8 cellular contexts compared by ENCODE assay signal in the genomic region with DNA sequence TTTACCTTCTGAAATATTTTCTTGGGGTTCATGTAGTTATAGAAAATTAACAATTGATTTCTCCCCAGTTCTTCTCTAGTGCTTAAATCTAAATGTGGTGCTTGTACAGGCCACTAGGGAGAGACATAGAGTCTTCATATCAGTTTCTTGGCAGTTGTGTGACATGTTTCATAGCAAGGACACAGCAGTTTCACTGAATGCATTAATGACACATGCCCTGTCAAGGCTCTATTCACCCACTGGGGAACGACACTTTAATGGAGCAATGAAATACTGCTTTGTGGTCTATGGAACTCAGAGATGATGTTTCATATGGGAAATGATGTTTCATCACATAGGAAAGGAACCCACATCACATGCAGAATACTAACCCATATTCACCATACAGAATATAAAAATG. TPM values are rescaled to one million over a fixed set of nuclear protein-coding genes. Genes with fewer than 3 reads are reported as not detected.
DNase-seq lines count a peak whose midpoint lies in the region; ATAC-seq and TF ChIP-seq lines count a peak whose summit lies in the region.

No MANE protein-coding gene starts in this region.

- POLR2A ChIA-PET in T-cell (lab: Charles Lee), result no interaction called here

- ATAC-seq in GM18870 (IDR thresholded peaks at IDR 0.05; ENCODE audit: unreplicated experiment) (peak; percentile 81), HG03159 (IDR thresholded peaks at IDR 0.05; ENCODE audit: unreplicated experiment) (peak; percentile 72), T-cell (replicated peaks in 1 of 4) (no peak)

- no peaks in the 10 kb centered on the region for H3K36me3 ChIP-seq in esophagus muscularis mucosa

- peaks cover 3 to 30% (median 24%) of the 10 kb centered on the region in 4 donors for H3K4me1 ChIP-seq in esophagus muscularis mucosa

- H3K27ac Mint-ChIP-seq in T-cell, result no peak overlapping the region

- no peak for TF ChIP-seq POLR2A in esophagus muscularis mucosa (IDR thresholded peaks at IDR 0.05; ENCODE audit: low read depth)

- TF ChIP-seq EP300 in esophagus muscularis mucosa (IDR thresholded peaks at IDR 0.05), result no peak

- H3K4me3 ChIP-seq in esophagus muscularis mucosa, result peak overlapping the region in 1 of 4 donors; percentile 5

- CTCF ChIA-PET in T-cell (lab: Charles Lee), result no interaction called here

- TF ChIP-seq CTCF in C4-2B (conservative IDR thresholded peaks at IDR 0.05) (peak; percentile 69), esophagus muscularis mucosa (IDR thresholded peaks at IDR 0.05) (peak; percentile 51 to 70 (median 58))

- intact Hi-C loops in esophagus muscularis mucosa (cut with DNase I), result loop anchor here (5.0 kb wide), 2 partner anchors 223 to 252 kb away; no protein-coding TSS in a partner anchor

- H3K4me1 Mint-ChIP-seq in T-cell, result peaks cover 8 to 11% (median 9%) of the 10 kb centered on the region in 3 donors

- no peaks in the 10 kb centered on the region for H3K36me3 Mint-ChIP-seq in T-cell

- H3K9me3 ChIP-seq in esophagus muscularis mucosa, result no peaks in the 10 kb centered on the region

- H3K27me3 ChIP-seq in esophagus muscularis mucosa, result peaks cover 0 to 5% (median 0%) of the 10 kb centered on the region in 4 donors

- H3K27me3 Mint-ChIP-seq in T-cell, result peaks cover 32 to 44% of the 10 kb centered on the region in 2 donors

- H3K27ac ChIP-seq in C4-2B (no peak overlapping the region), esophagus muscularis mucosa (replicated peaks in 1 of 4) (no peak overlapping the region)

- no peaks in the 10 kb centered on the region for H3K9me3 Mint-ChIP-seq in T-cell

- no peak overlapping the region for H3K4me3 Mint-ChIP-seq in T-cell

- 6% methylated on average over 1 of the region's 1 CpG for WGBS in esophagus muscularis mucosa

- DNase-seq in esophagus muscularis mucosa (ENCODE audit: extremely low spot score), result no peak
- peak; percentile 13 for DNase-seq in putamen (ENCODE audit: low spot score)
- no peak for DNase-seq in T-cell
- no peak for DNase-seq in effector CD8-positive, alpha-beta T cell (lab: John Stamatoyannopoulos, UW)

TF ChIP-seq in PFSK-1, 5 proteins besides CTCF, POLR2A, EP300 and RAD21:
- TF ChIP-seq TAF1 (IDR thresholded peaks at IDR 0.05; ENCODE audit: borderline replicate concordance, insufficient read depth, low read length), result peak; percentile 38; the same call in 1 of the 2 replicates
- TF ChIP-seq POLR2AphosphoS5 (IDR thresholded peaks at IDR 0.05; ENCODE audit: low read depth, low read length), result no peak
- TF ChIP-seq, protein P1, sequence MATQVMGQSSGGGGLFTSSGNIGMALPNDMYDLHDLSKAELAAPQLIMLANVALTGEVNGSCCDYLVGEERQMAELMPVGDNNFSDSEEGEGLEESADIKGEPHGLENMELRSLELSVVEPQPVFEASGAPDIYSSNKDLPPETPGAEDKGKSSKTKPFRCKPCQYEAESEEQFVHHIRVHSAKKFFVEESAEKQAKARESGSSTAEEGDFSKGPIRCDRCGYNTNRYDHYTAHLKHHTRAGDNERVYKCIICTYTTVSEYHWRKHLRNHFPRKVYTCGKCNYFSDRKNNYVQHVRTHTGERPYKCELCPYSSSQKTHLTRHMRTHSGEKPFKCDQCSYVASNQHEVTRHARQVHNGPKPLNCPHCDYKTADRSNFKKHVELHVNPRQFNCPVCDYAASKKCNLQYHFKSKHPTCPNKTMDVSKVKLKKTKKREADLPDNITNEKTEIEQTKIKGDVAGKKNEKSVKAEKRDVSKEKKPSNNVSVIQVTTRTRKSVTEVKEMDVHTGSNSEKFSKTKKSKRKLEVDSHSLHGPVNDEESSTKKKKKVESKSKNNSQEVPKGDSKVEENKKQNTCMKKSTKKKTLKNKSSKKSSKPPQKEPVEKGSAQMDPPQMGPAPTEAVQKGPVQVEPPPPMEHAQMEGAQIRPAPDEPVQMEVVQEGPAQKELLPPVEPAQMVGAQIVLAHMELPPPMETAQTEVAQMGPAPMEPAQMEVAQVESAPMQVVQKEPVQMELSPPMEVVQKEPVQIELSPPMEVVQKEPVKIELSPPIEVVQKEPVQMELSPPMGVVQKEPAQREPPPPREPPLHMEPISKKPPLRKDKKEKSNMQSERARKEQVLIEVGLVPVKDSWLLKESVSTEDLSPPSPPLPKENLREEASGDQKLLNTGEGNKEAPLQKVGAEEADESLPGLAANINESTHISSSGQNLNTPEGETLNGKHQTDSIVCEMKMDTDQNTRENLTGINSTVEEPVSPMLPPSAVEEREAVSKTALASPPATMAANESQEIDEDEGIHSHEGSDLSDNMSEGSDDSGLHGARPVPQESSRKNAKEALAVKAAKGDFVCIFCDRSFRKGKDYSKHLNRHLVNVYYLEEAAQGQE (IDR thresholded peaks at IDR 0.05; ENCODE audit: insufficient read depth in 1 of 2, low read depth in 2 of 2, low read length in 2 of 2), result no peak
- peak; percentile 14 for TF ChIP-seq FOXP2 (optimal IDR thresholded peaks at IDR 0.05; ENCODE audit: borderline replicate concordance, extremely low read depth, extremely low read length, insufficient read depth)
- TF ChIP-seq SIN3A (IDR thresholded peaks at IDR 0.05; ENCODE audit: borderline replicate concordance, insufficient read depth, low read length), result peak; percentile 85; the same call in 1 of the 2 replicates

RNA-seq across cellular contexts. Expression of a gene that starts 2.8 kb away (rescaled TPM):
- polyA plus RNA-seq in PFSK-1 (2012; ENCODE audit: insufficient read length, low read depth), result 10.9 TPM
- total RNA-seq in esophagus muscularis mucosa, result 10 to 100 TPM in 1 of 4 donors, 1 to 10 TPM in 3; 4.2 to 10.3 (median 6.9) TPM
- total RNA-seq in T-cell, result under 1 TPM in 2 of 5 donors, not detected in 3; 0.13 to 0.18 TPM

Comparison
In these comparisons a context has a peak if more than half of its experiments do, and no peak if none do; other contexts are left out.
1. ATAC-seq: peak in GM18870 (single experiment) and HG03159 (single experiment); none in T-cell (0 of 4).
2. RNA of a gene that starts 2.8 kb away (total RNA-seq): 4.2 to 10.3 TPM in esophagus muscularis mucosa; 0.13 to 0.18 TPM in T-cell; every median in the first group is over 4 times any median in the second.